In genomic region chr15:52236015-52236414, GRCh38 we compare ENCODE assay signal across 17 cellular contexts. TPM values are rescaled to one million over a fixed set of nuclear protein-coding genes. Genes with fewer than 3 reads are reported as not detected.
DNase-seq lines count a peak whose midpoint lies in the region; FAIRE-seq and TF ChIP-seq lines count a peak whose summit lies in the region.
"Had no signal": no experiment of that assay in that cellular context is flagged by ENCODE, and none has a peak within 500 bp of the region (broad histone marks: within the 10 kb centered on the region; RNA-seq: fewer than 3 reads in every experiment).

No MANE protein-coding gene starts in this region.

- no peak overlapping the region for H2BK12ac ChIP-seq in trophoblast cell (ENCODE audit: low read length)

- peaks cover 6% of the 10 kb centered on the region for H3K79me1 ChIP-seq in trophoblast cell (ENCODE audit: low read length)

- no peak overlapping the region for H2BK120ac ChIP-seq in trophoblast cell (ENCODE audit: insufficient read depth, low read length, poor library complexity)

- H2AK5ac ChIP-seq in trophoblast cell (ENCODE audit: low read length) = no peak overlapping the region

- no peak for FAIRE-seq in small intestine (lab: Jason Lieb, UNC)
- FAIRE-seq: D721Med had no signal

- DNase-seq in activated naive CD4-positive, alpha-beta T cell treated with anti-CD3 and anti-CD28 coated beads for 36 hours = peak; percentile 45
- no peak for DNase-seq in activated naive CD4-positive, alpha-beta T cell treated with anti-CD3 and anti-CD28 coated beads, Interleukin-2, amount 50 U/mL, for 16 hours
- DNase-seq in NCI-H226 (peak; percentile 53), astrocyte of the spinal cord (ENCODE audit: low read depth, low spot score) (peak; percentile 10), trophoblast cell (no peak), NCI-H146 treated with DMSO at 0.1 percent for 48 hours (lab: John Stamatoyannopoulos, UW; ENCODE audit: unreplicated experiment) (no peak), small intestine (no peak)
- DNase-seq in stimulated activated CD4-positive, alpha-beta T cell treated with anti-CD3 and anti-CD28 coated beads, Interleukin-2, amount 100 ng/mL, for 48 hours = no peak
- DNase-seq: ACHN; effector CD8-positive, alpha-beta T cell; GM23248; mammary epithelial cell; NCI-H1092; sigmoid colon had no signal

- no peak overlapping the region for H3K9ac ChIP-seq in trophoblast cell (ENCODE audit: low read length)
- H3K9ac ChIP-seq: GM23248 had no signal

- H3K36me3 ChIP-seq in trophoblast cell (ENCODE audit: control insufficient read depth in 1 of 2, insufficient read depth in 2 of 2, low read length in 2 of 2) (no peaks in the 10 kb centered on the region), small intestine (ENCODE audit: control insufficient read depth in 2 of 2, insufficient read depth in 2 of 2, low read length in 2 of 2) (no peaks in the 10 kb centered on the region)
- H3K36me3 ChIP-seq: sigmoid colon had no signal

- no peak overlapping the region for H3K4me3 Mint-ChIP-seq in activated naive CD4-positive, alpha-beta T cell treated with anti-CD3 and anti-CD28 coated beads for 36 hours
- H3K4me3 Mint-ChIP-seq: brain; stimulated activated naive CD8-positive, alpha-beta T cell treated with anti-CD3 and anti-CD28 coated beads, Interleukin-15, Interleukin-2, amounts not matched to agents 100 ng/mL and 50 ng/mL, for 24 hours had no signal

- H3K36me3 Mint-ChIP-seq in activated naive CD4-positive, alpha-beta T cell treated with anti-CD3 and anti-CD28 coated beads for 36 hours (ENCODE audit: low read depth) = no peaks in the 10 kb centered on the region
- H3K36me3 Mint-ChIP-seq: brain had no signal

- H3K27ac Mint-ChIP-seq in activated naive CD4-positive, alpha-beta T cell treated with anti-CD3 and anti-CD28 coated beads for 36 hours = no peak overlapping the region
- H3K27ac Mint-ChIP-seq: stimulated activated naive CD8-positive, alpha-beta T cell treated with anti-CD3 and anti-CD28 coated beads, Interleukin-15, Interleukin-2, amounts not matched to agents 100 ng/mL and 50 ng/mL, for 24 hours had no signal

- no peak overlapping the region for H4K12ac ChIP-seq in trophoblast cell (ENCODE audit: low read depth, low read length)

- H3K18ac ChIP-seq in trophoblast cell (ENCODE audit: low read length) = no peak overlapping the region

- H4K91ac ChIP-seq in trophoblast cell (ENCODE audit: low read depth, low read length) = peak overlapping the region; percentile 4

- no peak overlapping the region for H2BK5ac ChIP-seq in trophoblast cell (ENCODE audit: low read depth, low read length, poor library complexity)

- H3K14ac ChIP-seq in trophoblast cell (ENCODE audit: low read length) = no peak overlapping the region

- H3K4me3 ChIP-seq in astrocyte of the spinal cord (ENCODE audit: low read depth, low read length) (no peak overlapping the region), trophoblast cell (ENCODE audit: low read depth, low read length) (no peak overlapping the region), small intestine (ENCODE audit: low read depth in 1 of 2, low read length in 2 of 2) (no peak overlapping the region)
- H3K4me3 ChIP-seq: GM23248, sigmoid colon had no signal

- CTCF ChIA-PET in activated naive CD4-positive, alpha-beta T cell treated with anti-CD3 and anti-CD28 coated beads for 36 hours (lab: Charles Lee) = interaction anchor here (0.7 to 1.7 kb wide), 8 partner anchors 9 to 453 kb away, joined by 3 to 10 read pairs (median 4); no protein-coding TSS in a partner anchor

- intact Hi-C loops in activated naive CD4-positive, alpha-beta T cell treated with anti-CD3 and anti-CD28 coated beads for 36 hours (cut with micrococcal nuclease) = no loop called here

- H3K27me3 ChIP-seq in trophoblast cell (ENCODE audit: insufficient read depth, low read length) (no peaks in the 10 kb centered on the region), small intestine (ENCODE audit: control insufficient read depth in 2 of 2, insufficient read depth in 2 of 2, low read length in 2 of 2) (no peaks in the 10 kb centered on the region)
- H3K27me3 ChIP-seq: sigmoid colon had no signal

- H3K23ac ChIP-seq in trophoblast cell (ENCODE audit: low read length) = no peak overlapping the region

- H3K4me2 ChIP-seq in trophoblast cell (ENCODE audit: low read length) = no peak overlapping the region

- no peaks in the 10 kb centered on the region for H3K79me2 ChIP-seq in trophoblast cell (ENCODE audit: control insufficient read depth, insufficient read depth, low read length, poor library complexity)

- no peak overlapping the region for H2AFZ ChIP-seq in trophoblast cell (ENCODE audit: insufficient read depth, low read length, poor library complexity)
- H2AFZ ChIP-seq: GM23248 had no signal

- H3K4me1 Mint-ChIP-seq in activated naive CD4-positive, alpha-beta T cell treated with anti-CD3 and anti-CD28 coated beads for 36 hours (ENCODE audit: low read depth) = peaks cover 46% of the 10 kb centered on the region
- H3K4me1 Mint-ChIP-seq: brain had no signal

- TF ChIP-seq CTCF in astrocyte of the spinal cord (IDR thresholded peaks at IDR 0.05; ENCODE audit: low read depth, low read length) = no peak

- no CpG with 5 or more reads among the region's 8 CpGs for WGBS in trophoblast cell (ENCODE audit: extremely low coverage, insufficient coverage, insufficient read length)
- 86 to 90% (median 86%) methylated on average over 8 of the region's 8 CpGs for WGBS in small intestine, 3 donors

- no peaks in the 10 kb centered on the region for H3K27me3 Mint-ChIP-seq in activated naive CD4-positive, alpha-beta T cell treated with anti-CD3 and anti-CD28 coated beads for 36 hours (ENCODE audit: low read depth)
- H3K27me3 Mint-ChIP-seq: brain; stimulated activated naive CD8-positive, alpha-beta T cell treated with anti-CD3 and anti-CD28 coated beads, Interleukin-15, Interleukin-2, amounts not matched to agents 100 ng/mL and 50 ng/mL, for 24 hours had no signal

- no peak overlapping the region for H3K27ac ChIP-seq in trophoblast cell (ENCODE audit: low read depth, low read length)
- no peak overlapping the region for H3K27ac ChIP-seq in small intestine (ENCODE audit: low read depth in 1 of 2, low read length in 1 of 2)
- H3K27ac ChIP-seq: GM23248, sigmoid colon had no signal

- in situ Hi-C loops in astrocyte of the spinal cord (cut with HindIII; ENCODE audit: low sequenced_read_pairs) = no loop called here

- H3K4me1 ChIP-seq in trophoblast cell (ENCODE audit: control insufficient read depth in 1 of 2, insufficient read depth in 2 of 2, low read length in 2 of 2) = peaks cover 11 to 16% of the 10 kb centered on the region in 2 experiments
- H3K4me1 ChIP-seq in small intestine (ENCODE audit: control insufficient read depth in 2 of 2, insufficient read depth in 1 of 2, low read depth in 1 of 2, low read length in 1 of 2) = no peaks in the 10 kb centered on the region
- H3K4me1 ChIP-seq: sigmoid colon had no signal

- H3K9me3 ChIP-seq in trophoblast cell (ENCODE audit: insufficient read depth, low read depth, low read length) (peaks cover 2% of the 10 kb centered on the region), small intestine (ENCODE audit: control insufficient read depth, low read depth) (no peaks in the 10 kb centered on the region)
- H3K9me3 ChIP-seq: sigmoid colon had no signal

- H4K8ac ChIP-seq in trophoblast cell (ENCODE audit: low read depth, low read length) = no peak overlapping the region

- H3K4ac ChIP-seq in trophoblast cell (ENCODE audit: low read depth, low read length) = no peak overlapping the region

- no peaks in the 10 kb centered on the region for H3K9me3 Mint-ChIP-seq in activated naive CD4-positive, alpha-beta T cell treated with anti-CD3 and anti-CD28 coated beads for 36 hours
- H3K9me3 Mint-ChIP-seq: brain; stimulated activated naive CD8-positive, alpha-beta T cell treated with anti-CD3 and anti-CD28 coated beads, Interleukin-15, Interleukin-2, amounts not matched to agents 100 ng/mL and 50 ng/mL, for 24 hours had no signal

RNA-seq across cellular contexts. Expression of gene GNB5, which starts 44.8 kb away (rescaled TPM):
- total RNA-seq in activated naive CD4-positive, alpha-beta T cell treated with anti-CD3 and anti-CD28 coated beads for 36 hours = 10 to 100 TPM; 23.2 to 23.6 TPM
- polyA plus RNA-seq in trophoblast cell (2013) = 7.4 TPM in 2 replicates
- 1 to 10 TPM; 1.3 to 10.0 (median 3.0) TPM for polyA plus RNA-seq in small intestine

RNA-seq across cellular contexts. Expression of gene MYO5C, which starts 59.6 kb away (rescaled TPM):
- total RNA-seq in activated naive CD4-positive, alpha-beta T cell treated with anti-CD3 and anti-CD28 coated beads for 36 hours = under 1 TPM; 0.19 to 0.25 TPM
- 1.2 and 1.3 TPM in 2 replicates for polyA plus RNA-seq in trophoblast cell (2013)
- polyA plus RNA-seq in small intestine = 10 to 100 TPM in 1 of 3 donors, 1 to 10 TPM in 2; 2.4 to 10.4 (median 3.1) TPM
- total RNA-seq: GM23248 had no signal
- polyA plus RNA-seq: GM23248 had no signal

Comparison
In these comparisons a context has a peak if more than half of its experiments do, and no peak if none do; other contexts are left out.
1. DNase-seq: peak in activated naive CD4-positive, alpha-beta T cell treated with anti-CD3 and anti-CD28 coated beads for 36 hours (single experiment), NCI-H226 (single experiment) and astrocyte of the spinal cord (single experiment); none in activated naive CD4-positive, alpha-beta T cell treated with anti-CD3 and anti-CD28 coated beads, Interleukin-2, amount 50 U/mL, for 16 hours (single experiment), trophoblast cell (0 of 2), NCI-H146 treated with DMSO at 0.1 percent for 48 hours (single experiment), small intestine (single experiment) and stimulated activated CD4-positive, alpha-beta T cell treated with anti-CD3 and anti-CD28 coated beads, Interleukin-2, amount 100 ng/mL, for 48 hours (0 of 2).